In the genomic region with DNA sequence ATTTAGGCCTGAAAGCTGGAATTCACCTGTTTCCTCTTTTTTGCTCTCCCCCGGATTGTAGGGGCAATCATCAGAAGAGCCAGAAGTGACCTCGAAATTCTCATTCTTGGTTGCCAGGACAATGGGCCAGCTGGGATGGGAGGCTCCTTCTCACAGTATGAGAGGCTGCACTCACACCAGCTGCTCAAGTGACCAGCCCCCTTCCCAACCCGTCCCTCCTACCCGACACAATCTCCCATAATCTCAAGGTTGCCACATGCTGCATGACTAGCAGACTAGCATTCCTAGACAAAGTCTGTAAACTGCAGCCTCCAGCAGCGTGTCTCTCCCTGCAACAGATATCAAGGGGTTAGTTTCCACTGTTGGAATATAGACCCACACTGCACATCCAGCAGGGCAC, we compare ENCODE assay signal across 30 cellular contexts.
"Had no signal": no experiment of that assay in that cellular context is flagged by ENCODE, and none has a peak within 500 bp of the region (broad histone marks: within the 10 kb centered on the region; RNA-seq: fewer than 3 reads in every experiment).

No MANE protein-coding gene starts in this region.

- H3K4me3 Mint-ChIP-seq: activated CD4-positive, alpha-beta memory T cell treated with anti-CD3 and anti-CD28 coated beads for 36 hours; activated CD4-positive, alpha-beta T cell treated with anti-CD3 and anti-CD28 coated beads, Interleukin-2, amount 10 ng/mL, durations not matched to agents 24 days and 14 days; activated T-cell treated with anti-CD3 and anti-CD28 coated beads, Interleukin-2, amount 50 U/mL, for 24 hours; nephron; stimulated activated memory B cell treated with anti-CD40 and anti-IgM and Interleukin-4, amounts not matched to agents 10 μg/mL and 1 μg/mL and 100 μg/mL, for 72 hours; stimulated activated naive CD8-positive, alpha-beta T cell treated with anti-CD3 and anti-CD28 coated beads, Interleukin-15, amount 100 ng/mL, for 72 hours had no signal

- H3K4me1 Mint-ChIP-seq: activated CD4-positive, alpha-beta T cell treated with anti-CD3 and anti-CD28 coated beads, Interleukin-2, amount 10 ng/mL, durations not matched to agents 24 days and 14 days; nephron; stimulated activated memory B cell treated with anti-CD40 and anti-IgM and Interleukin-4, amounts not matched to agents 10 μg/mL and 1 μg/mL and 100 μg/mL, for 72 hours had no signal

- H3K36me3 ChIP-seq: brain microvascular endothelial cell, gastrocnemius medialis, neutrophil, prostate gland, sigmoid colon, upper lobe of left lung, vagina had no signal

- H3K27ac ChIP-seq: brain microvascular endothelial cell, coronary artery, dorsolateral prefrontal cortex, gastrocnemius medialis, neutrophil, prostate gland, sigmoid colon, upper lobe of left lung, vagina had no signal

- H3K4me3 ChIP-seq: coronary artery, dorsolateral prefrontal cortex, gastrocnemius medialis, prostate gland, sigmoid colon, upper lobe of left lung, vagina had no signal

- ATAC-seq: activated CD4-positive, CD25-positive, alpha-beta regulatory T cell treated with anti-CD3 and anti-CD28 coated beads, Interleukin-2, amount 50 U/mL, for 24 hours; gastrocnemius medialis; left colon; stimulated activated memory B cell treated with anti-CD40 and anti-IgM and Interleukin-4, amounts not matched to agents 10 μg/mL and 1 μg/mL and 100 μg/mL, for 72 hours; stimulated activated naive CD8-positive, alpha-beta T cell treated with anti-CD3 and anti-CD28 coated beads, Interleukin-15, amount 100 ng/mL, for 72 hours had no signal

- H3K27me3 Mint-ChIP-seq: activated CD4-positive, alpha-beta memory T cell treated with anti-CD3 and anti-CD28 coated beads for 36 hours; activated T-cell treated with anti-CD3 and anti-CD28 coated beads, Interleukin-2, amount 50 U/mL, for 24 hours; stimulated activated memory B cell treated with anti-CD40 and anti-IgM and Interleukin-4, amounts not matched to agents 10 μg/mL and 1 μg/mL and 100 μg/mL, for 72 hours; stimulated activated naive CD8-positive, alpha-beta T cell treated with anti-CD3 and anti-CD28 coated beads, Interleukin-15, amount 100 ng/mL, for 72 hours had no signal

- H3K9me3 ChIP-seq: gastrocnemius medialis, neutrophil, prostate gland, sigmoid colon, upper lobe of left lung, vagina had no signal

- H3K9me3 Mint-ChIP-seq: activated CD4-positive, alpha-beta memory T cell treated with anti-CD3 and anti-CD28 coated beads for 36 hours; activated T-cell treated with anti-CD3 and anti-CD28 coated beads, Interleukin-2, amount 50 U/mL, for 24 hours; stimulated activated memory B cell treated with anti-CD40 and anti-IgM and Interleukin-4, amounts not matched to agents 10 μg/mL and 1 μg/mL and 100 μg/mL, for 72 hours; stimulated activated naive CD8-positive, alpha-beta T cell treated with anti-CD3 and anti-CD28 coated beads, Interleukin-15, amount 100 ng/mL, for 72 hours had no signal

- H3K27me3 ChIP-seq: brain microvascular endothelial cell, dorsolateral prefrontal cortex, gastrocnemius medialis, neutrophil, sigmoid colon, upper lobe of left lung, vagina had no signal

- H3K27ac Mint-ChIP-seq: activated CD4-positive, alpha-beta memory T cell treated with anti-CD3 and anti-CD28 coated beads for 36 hours; activated CD4-positive, alpha-beta T cell treated with anti-CD3 and anti-CD28 coated beads, Interleukin-2, amount 10 ng/mL, durations not matched to agents 24 days and 14 days; activated T-cell treated with anti-CD3 and anti-CD28 coated beads, Interleukin-2, amount 50 U/mL, for 24 hours; nephron; stimulated activated memory B cell treated with anti-CD40 and anti-IgM and Interleukin-4, amounts not matched to agents 10 μg/mL and 1 μg/mL and 100 μg/mL, for 72 hours had no signal

- DNase-seq: activated CD4-positive, alpha-beta memory T cell treated with anti-CD3 and anti-CD28 coated beads for 36 hours; activated CD4-positive, alpha-beta T cell treated with anti-CD3 and anti-CD28 coated beads, Interleukin-2, amount 10 ng/mL, durations not matched to agents 24 days and 14 days; activated CD8-positive, alpha-beta memory T cell treated with anti-CD3 and anti-CD28 coated beads, Interleukin-2, amount 50 U/mL, for 48 hours; activated gamma-delta T cell; activated naive CD4-positive, alpha-beta T cell treated with anti-CD3 and anti-CD28 coated beads, Interleukin-2, amount 50 U/mL, for 16 hours; activated T-cell treated with anti-CD3 and anti-CD28 coated beads, Interleukin-2, amount 50 U/mL, for 24 hours; amniotic stem cell; brain microvascular endothelial cell; dorsolateral prefrontal cortex; effector memory CD4-positive, alpha-beta T cell; gastrocnemius medialis; glutamatergic neuron; kidney; left colon; retina; sigmoid colon; small intestine; stimulated activated CD4-positive, alpha-beta T cell treated with anti-CD3 and anti-CD28 coated beads, Interleukin-1b, Interleukin-23, amount 100 ng/mL, for 48 hours; stimulated activated CD4-positive, alpha-beta T cell treated with anti-CD3 and anti-CD28 coated beads, Interleukin-4, amount 100 ng/mL, for 4 hours; stimulated activated CD8-positive, alpha-beta memory T cell treated with anti-CD3 and anti-CD28 coated beads, Interleukin-4, amount 100 ng/mL, for 48 hours; stimulated activated naive CD8-positive, alpha-beta T cell treated with anti-CD3 and anti-CD28 coated beads, Interleukin-15, amount 100 ng/mL, for 72 hours; substantia nigra; upper lobe of left lung had no signal

- H3K4me1 ChIP-seq: gastrocnemius medialis, prostate gland, sigmoid colon, upper lobe of left lung, vagina had no signal

- H3K36me3 Mint-ChIP-seq: activated CD4-positive, alpha-beta memory T cell treated with anti-CD3 and anti-CD28 coated beads for 36 hours; stimulated activated memory B cell treated with anti-CD40 and anti-IgM and Interleukin-4, amounts not matched to agents 10 μg/mL and 1 μg/mL and 100 μg/mL, for 72 hours had no signal
